ENCODE assay signal across 8 cellular contexts in the genomic region with DNA sequence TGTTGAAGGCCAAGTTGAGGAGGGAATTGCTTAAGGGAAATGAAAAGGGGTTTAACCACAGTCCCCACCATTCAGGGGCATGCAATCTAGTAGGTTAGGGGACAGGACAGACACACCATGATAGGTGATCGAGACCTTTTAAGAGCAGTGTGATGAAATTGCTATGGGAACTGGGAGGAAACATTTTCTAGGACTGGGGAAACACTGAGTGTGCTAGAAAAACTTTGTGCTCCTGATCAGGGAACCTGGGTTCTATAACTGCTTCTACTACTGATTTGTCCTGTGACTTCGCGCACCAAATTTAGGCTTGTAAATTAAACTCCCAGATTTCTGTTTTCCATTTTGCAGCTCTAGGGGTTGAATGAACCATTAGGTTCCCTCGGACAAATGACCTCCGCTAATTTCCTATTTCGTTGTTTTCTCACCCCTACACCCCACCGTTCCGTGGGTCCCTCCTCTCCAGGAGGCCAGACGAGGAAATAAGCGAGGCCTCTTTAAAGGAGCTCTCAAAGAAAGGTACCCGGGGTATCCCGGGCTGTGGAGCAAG. TPM values are rescaled to one million over a fixed set of nuclear protein-coding genes. Genes with fewer than 3 reads are reported as not detected.
DNase-seq lines count a peak whose midpoint lies in the region; ATAC-seq and TF ChIP-seq lines count a peak whose summit lies in the region.

No MANE protein-coding gene starts in this region.

- peak; percentile 48 for DNase-seq in NCI-H510A treated with DMSO at 0.1 percent for 48 hours (lab: John Stamatoyannopoulos, UW)
- DNase-seq in NCI-H510A (lab: John Stamatoyannopoulos, UW) = no peak
- no peak for DNase-seq in brain microvascular endothelial cell
- DNase-seq in lung microvascular endothelial cell (ENCODE audit: low read depth in 2 of 2) = peak; percentile 12 to 83
- DNase-seq in aorta = no peak
- no peak for DNase-seq in COR-L47 (lab: John Stamatoyannopoulos, UW)

- in situ Hi-C loops in brain microvascular endothelial cell (cut with HindIII; ENCODE audit: low pct_ligation_motif_present, low sequenced_read_pairs) = no loop called here

- H4K20me1 ChIP-seq in KMS-11 (ENCODE audit: insufficient read depth) = no peaks in the 10 kb centered on the region

- H3K27me3 ChIP-seq in KMS-11 (ENCODE audit: insufficient read depth, low read depth) (no peaks in the 10 kb centered on the region), brain microvascular endothelial cell (replicated peaks) (no peaks in the 10 kb centered on the region), aorta (ENCODE audit: control insufficient read depth in 1 of 2, insufficient read depth in 2 of 2, low read length in 1 of 2) (no peaks in the 10 kb centered on the region)

- WGBS in aorta, 2 donors = 1 to 2% methylated on average over 12 of the region's 12 CpGs

- ATAC-seq in aorta (ENCODE audit: low FRiP score) (peak; percentile 6), HG02884 (IDR thresholded peaks at IDR 0.05; ENCODE audit: unreplicated experiment) (no peak)

- H3K4me2 ChIP-seq in KMS-11 = peak overlapping the region; percentile 56

- H3K79me2 ChIP-seq in KMS-11 (ENCODE audit: insufficient read depth, low read depth) = peaks cover 21% of the 10 kb centered on the region; the same call in 1 of the 2 replicates

- H3K9ac ChIP-seq in KMS-11 = peak overlapping the region; percentile 83

- H3K4me1 ChIP-seq in KMS-11 (ENCODE audit: low read depth, poor library complexity, severe bottlenecking) = peaks cover 22% of the 10 kb centered on the region
- no peaks in the 10 kb centered on the region for H3K4me1 ChIP-seq in aorta (ENCODE audit: control insufficient read depth in 1 of 2, insufficient read depth in 2 of 2, low read length in 2 of 2)

- peak overlapping the region; percentile 69 for H3K4me3 ChIP-seq in KMS-11 (IDR thresholded peaks at IDR 0.05; ENCODE audit: insufficient read depth, low read depth, low read length)
- peak overlapping the region; percentile 96 for H3K4me3 ChIP-seq in brain microvascular endothelial cell (ENCODE audit: low read depth, low read length)
- peak overlapping the region; percentile 57 to 67 for H3K4me3 ChIP-seq in aorta (ENCODE audit: low read length in 2 of 2)

- peak overlapping the region; percentile 90 for H2AFZ ChIP-seq in KMS-11 (ENCODE audit: low read depth)

- no peaks in the 10 kb centered on the region for H3K9me3 ChIP-seq in aorta (ENCODE audit: control insufficient read depth, low read length)

- H3K36me3 ChIP-seq in KMS-11 (ENCODE audit: insufficient read depth) (no peaks in the 10 kb centered on the region), brain microvascular endothelial cell (replicated peaks) (no peaks in the 10 kb centered on the region), aorta (ENCODE audit: control insufficient read depth in 1 of 2, insufficient read depth in 2 of 2, low read length in 1 of 2) (no peaks in the 10 kb centered on the region)

- no peak for TF ChIP-seq CTCF in KMS-11 (conservative IDR thresholded peaks at IDR 0.05; ENCODE audit: low read depth, low read length)
- no peak for TF ChIP-seq CTCF in brain microvascular endothelial cell (IDR thresholded peaks at IDR 0.05; ENCODE audit: low read depth, low read length, missing control alignments)

- H3K27ac ChIP-seq in KMS-11 (peak overlapping the region; percentile 35), brain microvascular endothelial cell (peak overlapping the region; percentile 92), aorta (ENCODE audit: low read depth in 1 of 2, low read length in 2 of 2) (no peak overlapping the region)

- intact Hi-C loops in aorta (cut with DNase I) = no loop called here

RNA-seq across cellular contexts. Expression of a gene that starts 0.4 kb away (rescaled TPM):
- total RNA-seq in lung microvascular endothelial cell = 7.1 and 8.3 TPM in 2 replicates
- 10 to 100 TPM; 16.4 to 22.3 TPM for total RNA-seq in aorta
- polyA plus RNA-seq in aorta = 1 to 10 TPM; 2.3 to 2.5 TPM

Comparison
In these comparisons a context has a peak if more than half of its experiments do, and no peak if none do; other contexts are left out.
1. DNase-seq: peak in NCI-H510A treated with DMSO at 0.1 percent for 48 hours (single experiment) and lung microvascular endothelial cell (2 of 2); none in NCI-H510A (single experiment), brain microvascular endothelial cell (single experiment), aorta (0 of 2) and COR-L47 (single experiment).
2. H3K27ac ChIP-seq: peak in KMS-11 (single experiment) and brain microvascular endothelial cell (single experiment); none in aorta (0 of 2).
3. Peak in every context shown above with its lines, with median percentiles within 50 percentile points of each other: H3K4me3 ChIP-seq.